16 cellular contexts compared by ENCODE assay signal in the genomic region with DNA sequence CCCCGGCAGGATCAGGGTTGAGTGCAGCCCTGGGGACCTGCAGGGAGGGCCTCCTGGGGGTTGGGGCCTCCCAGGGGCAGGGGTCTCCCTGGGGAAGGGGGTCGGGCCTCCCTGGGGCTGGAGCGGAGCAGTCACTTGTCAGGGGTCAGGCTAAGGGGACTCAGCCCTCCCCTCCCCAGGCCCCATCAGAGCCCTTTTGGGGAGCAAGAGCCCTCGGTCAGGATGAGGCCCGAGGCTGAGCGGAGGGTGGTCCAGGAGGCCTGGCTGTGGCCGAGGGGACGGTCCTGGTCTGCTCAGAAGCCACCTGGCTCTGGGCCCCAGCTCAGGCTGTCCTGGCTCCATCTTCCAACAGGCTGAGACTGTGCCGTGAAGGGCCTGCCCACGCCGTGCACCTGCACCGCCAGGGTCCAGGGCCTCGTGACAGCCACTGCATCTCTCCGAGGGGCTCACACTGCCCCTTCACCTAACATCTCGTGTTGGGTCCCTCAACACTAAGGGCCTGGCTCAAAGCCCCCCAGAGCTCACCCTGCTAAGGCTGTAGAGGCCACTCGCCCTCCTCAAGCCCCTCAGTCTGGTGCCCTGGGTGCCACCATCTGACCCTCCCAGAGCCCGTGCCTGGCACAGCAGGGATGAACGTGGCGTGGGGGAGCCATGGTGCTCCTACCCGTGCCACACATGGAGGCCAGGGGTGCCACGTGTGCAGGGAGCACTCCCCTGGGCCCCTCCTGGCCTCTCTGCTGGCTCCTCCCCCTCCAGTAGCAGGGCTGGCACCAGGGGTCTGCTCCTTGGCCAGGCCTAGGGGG. TPM values are rescaled to one million over a fixed set of nuclear protein-coding genes. Genes with fewer than 3 reads are reported as not detected.
DNase-seq lines count a peak whose midpoint lies in the region; ATAC-seq, FAIRE-seq and TF ChIP-seq lines count a peak whose summit lies in the region.
"Had no signal": no experiment of that assay in that cellular context is flagged by ENCODE, and none has a peak within 500 bp of the region (broad histone marks: within the 10 kb centered on the region; RNA-seq: fewer than 3 reads in every experiment).

No MANE protein-coding gene starts in this region.

- peaks cover 0 to 45% (median 4%) of the 10 kb centered on the region in 11 experiments; a peak in 14 of 22 replicates for H4K20me1 ChIP-seq in BLaER1 treated with 17β-estradiol and CSF1 and Interleukin-3, amounts not matched to agents 10 nM and 100 nM

- CTCF ChIA-PET in Panc1 (lab: Charles Lee), result no interaction called here

- POLR2A ChIA-PET in Panc1 (lab: Charles Lee), result no interaction called here

- in situ Hi-C loops in Panc1 (cut with HindIII; ENCODE audit: low pct_unique_long_range_greater_than_20kb, low sequenced_read_pairs), result no loop called here

- H3K9ac ChIP-seq in BLaER1 treated with 17β-estradiol and CSF1 and Interleukin-3, amounts not matched to agents 10 nM and 100 nM, result no peak overlapping the region

- peak overlapping the region in 9 of 11 experiments; percentile 18 to 76 (median 61); a peak in 17 of 22 replicates for H3K4me2 ChIP-seq in BLaER1 treated with 17β-estradiol and CSF1 and Interleukin-3, amounts not matched to agents 10 nM and 100 nM

- H3K4me1 ChIP-seq in BLaER1 treated with 17β-estradiol and CSF1 and Interleukin-3, amounts not matched to agents 10 nM and 100 nM, result peaks cover 0 to 42% (median 28%) of the 10 kb centered on the region in 10 experiments; a peak in 17 of 20 replicates
- no peaks in the 10 kb centered on the region for H3K4me1 ChIP-seq in Panc1 (ENCODE audit: control insufficient read depth, insufficient read depth, low read length)
- H3K4me1 ChIP-seq: HAP-1 had no signal

- H3K27ac ChIP-seq in BLaER1 treated with 17β-estradiol and CSF1 and Interleukin-3, amounts not matched to agents 10 nM and 100 nM, result no peak overlapping the region
- no peak overlapping the region for H3K27ac ChIP-seq in Panc1 (ENCODE audit: low read length)
- H3K27ac ChIP-seq: SK-N-MC had no signal

- TF ChIP-seq CTCF in Panc1 (IDR thresholded peaks at IDR 0.05), result no peak

- no peak overlapping the region for H3K4me3 ChIP-seq in BLaER1 treated with 17β-estradiol and CSF1 and Interleukin-3, amounts not matched to agents 10 nM and 100 nM
- H3K4me3 ChIP-seq in Panc1 (ENCODE audit: low read depth in 2 of 2, low read length in 2 of 2), result no peak overlapping the region
- H3K4me3 ChIP-seq: HAP-1, SK-N-MC had no signal

- DNase-seq in Panc1 (ENCODE audit: low read depth, low spot score), result no peak
- peak; percentile 54 for DNase-seq in iPS-NIHi11 (ENCODE audit: low spot score)
- DNase-seq in posterior vena cava (ENCODE audit: low spot score), result peak; percentile 72
- no peak for DNase-seq in sciatic nerve (ENCODE audit: low spot score)
- DNase-seq in frontal cortex (ENCODE audit: low spot score in 2 of 2), result no peak
- DNase-seq: EL, NCI-H1417, NCI-H1930, NCI-H226 had no signal

- H3K36me3 ChIP-seq in BLaER1 treated with 17β-estradiol and CSF1 and Interleukin-3, amounts not matched to agents 10 nM and 100 nM, result peaks cover 0 to 89% (median 21%) of the 10 kb centered on the region in 11 experiments; a peak in 14 of 22 replicates
- H3K36me3 ChIP-seq in Panc1 (ENCODE audit: control insufficient read depth, insufficient read depth, low read length), result no peaks in the 10 kb centered on the region
- H3K36me3 ChIP-seq: HAP-1 had no signal

- no TSS peak for BruUV-seq in Panc1 (replicated peaks; lab: Mats Ljungman, UMichigan)

- ATAC-seq in Panc1, result 0 out of 2 replicates have a peak, but pooled peaks have one; percentile 27
- no peak for ATAC-seq in sciatic nerve
- ATAC-seq in HG03442 (IDR thresholded peaks at IDR 0.05; ENCODE audit: unreplicated experiment), result no peak
- ATAC-seq in GM21723 (IDR thresholded peaks at IDR 0.05; ENCODE audit: unreplicated experiment), result no peak

- H3K9me3 ChIP-seq in BLaER1 treated with 17β-estradiol and CSF1 and Interleukin-3, amounts not matched to agents 10 nM and 100 nM (replicated peaks in 1 of 11), result no peaks in the 10 kb centered on the region
- no peaks in the 10 kb centered on the region for H3K9me3 ChIP-seq in Panc1 (ENCODE audit: control insufficient read depth, insufficient read depth, low read depth, low read length)
- H3K9me3 ChIP-seq: HAP-1 had no signal

- H3K27me3 ChIP-seq in BLaER1 treated with 17β-estradiol and CSF1 and Interleukin-3, amounts not matched to agents 10 nM and 100 nM, result no peaks in the 10 kb centered on the region
- no peaks in the 10 kb centered on the region for H3K27me3 ChIP-seq in Panc1 (ENCODE audit: control insufficient read depth, insufficient read depth, low read length)

- no peak for FAIRE-seq in frontal cortex (lab: Jason Lieb, UNC)

- intact Hi-C loops in Panc1 (cut with micrococcal nuclease; ENCODE audit: unreplicated experiment) (no loop called here), posterior vena cava (cut with DNase I) (no loop called here), sciatic nerve (cut with DNase I) (no loop called here)

RNA-seq across cellular contexts. Expression of a gene that starts 12.9 kb away (rescaled TPM):
- total RNA-seq in Panc1 (2021; ENCODE audit: unreplicated experiment), result 0.26 TPM
- polyA plus RNA-seq in Panc1 (2012; ENCODE audit: insufficient read length), result 1.5 TPM
- under 1 TPM in 1 of 2 donors, not detected in 1; 0.71 TPM for total RNA-seq in posterior vena cava
- not detected for total RNA-seq in sciatic nerve
- 8.6 TPM for total RNA-seq in frontal cortex
- total RNA-seq: LHCN-M2 had no signal
- polyA plus RNA-seq: BJ had no signal

RNA-seq across cellular contexts. Expression of a gene that starts 27.9 kb away (rescaled TPM):
- total RNA-seq in Panc1 (2021; ENCODE audit: unreplicated experiment), result 21.0 TPM
- polyA plus RNA-seq in Panc1 (2012; ENCODE audit: insufficient read length), result 28.9 TPM
- 10 to 100 TPM; 29.7 to 36.7 TPM for total RNA-seq in posterior vena cava
- 34.9 TPM for total RNA-seq in sciatic nerve
- 25.3 TPM for total RNA-seq in frontal cortex

RNA-seq across cellular contexts. Expression of a gene that starts 57.4 kb away (rescaled TPM):
- total RNA-seq in Panc1 (2021; ENCODE audit: unreplicated experiment) (344 TPM), posterior vena cava (100 to 1,000 TPM; 183 to 193 TPM), sciatic nerve (132 TPM), frontal cortex (15.9 TPM)
- 404 TPM for polyA plus RNA-seq in Panc1 (2012; ENCODE audit: insufficient read length)

Comparison
In these comparisons a context has a peak if more than half of its experiments do, and no peak if none do; other contexts are left out.
1. DNase-seq: peak in iPS-NIHi11 (single experiment) and posterior vena cava (single experiment); none in Panc1 (single experiment), sciatic nerve (single experiment) and frontal cortex (0 of 2).